1 cellular context compared by ENCODE assay signal in genomic region chr5:110738503-110738811, GRCh38.
TF ChIP-seq lines count a peak whose summit lies in the region.

No MANE protein-coding gene starts in this region.

TF ChIP-seq in H1, 55 proteins besides CTCF, POLR2A, EP300 and RAD21 (continued from another document):
- TF ChIP-seq USF2 (IDR thresholded peaks at IDR 0.05; ENCODE audit: low read length) (no peak), MAX (IDR thresholded peaks at IDR 0.05) (no peak), SAP30 (IDR thresholded peaks at IDR 0.05; ENCODE audit: insufficient read depth, insufficient replicate concordance, low read length) (peak; percentile 85), KDM4A (IDR thresholded peaks at IDR 0.05; ENCODE audit: low read depth, low read length, severe bottlenecking) (peak; percentile 97)
